Comparison of ENCODE assay signal across 8 cellular contexts in genomic region chr2:42859006-42859552, GRCh38.
DNase-seq lines count a peak whose midpoint lies in the region; ATAC-seq, FAIRE-seq and TF ChIP-seq lines count a peak whose summit lies in the region.

No MANE protein-coding gene starts in this region.

- H3K79me2 ChIP-seq in OCI-LY1 (ENCODE audit: insufficient read depth, low read length) = no peaks in the 10 kb centered on the region

- H3K4me1 ChIP-seq in OCI-LY1 (ENCODE audit: insufficient read depth, low read length, severe bottlenecking) = no peaks in the 10 kb centered on the region
- peaks cover 24 to 62% (median 31%) of the 10 kb centered on the region in 3 donors for H3K4me1 ChIP-seq in esophagus squamous epithelium
- no peaks in the 10 kb centered on the region for H3K4me1 ChIP-seq in pancreas
- peaks cover 46% of the 10 kb centered on the region for H3K4me1 ChIP-seq in vagina

- TF ChIP-seq POLR2A in esophagus squamous epithelium (IDR thresholded peaks at IDR 0.05) (no peak), vagina (IDR thresholded peaks at IDR 0.05) (no peak)

- peak; percentile 78 for FAIRE-seq in pancreas (lab: Jason Lieb, UNC)

- H2AFZ ChIP-seq in OCI-LY1 (ENCODE audit: low read length) = no peak overlapping the region

- no peaks in the 10 kb centered on the region for H4K20me1 ChIP-seq in OCI-LY1 (ENCODE audit: insufficient read depth, low read length)

- WGBS in esophagus squamous epithelium, 2 donors = 8 to 26% methylated on average over 2 of the region's 2 CpGs
- 17 to 21% methylated on average over 2 of the region's 2 CpGs for WGBS in pancreas, 2 donors

- H3K27me3 ChIP-seq in OCI-LY1 (ENCODE audit: insufficient read depth, low read length) = peaks cover 3% of the 10 kb centered on the region; the same call in 1 of the 2 replicates
- H3K27me3 ChIP-seq in esophagus squamous epithelium = no peaks in the 10 kb centered on the region
- no peaks in the 10 kb centered on the region for H3K27me3 ChIP-seq in pancreas
- no peaks in the 10 kb centered on the region for H3K27me3 ChIP-seq in vagina

- H3K9me3 ChIP-seq in OCI-LY1 (ENCODE audit: low read length) (no peaks in the 10 kb centered on the region), esophagus squamous epithelium (no peaks in the 10 kb centered on the region), pancreas (no peaks in the 10 kb centered on the region), vagina (no peaks in the 10 kb centered on the region)

- H3K4me2 ChIP-seq in OCI-LY1 (ENCODE audit: low read length) = no peak overlapping the region

- H3F3A ChIP-seq in OCI-LY1 (ENCODE audit: insufficient read depth, low read length) = no peaks in the 10 kb centered on the region

- H3K27ac ChIP-seq in OCI-LY1 (ENCODE audit: low read depth, low read length, poor library complexity, severe bottlenecking) (no peak overlapping the region), esophagus squamous epithelium (peak overlapping the region in 3 of 4 donors; percentile 30 to 90 (median 83)), pancreas (no peak overlapping the region), vagina (no peak overlapping the region)

- peak; percentile 53 for DNase-seq in COR-L47 (lab: John Stamatoyannopoulos, UW)
- peak; percentile 77 for DNase-seq in HK-2 (ENCODE audit: unreplicated experiment)
- DNase-seq in activated CD8-positive, alpha-beta memory T cell treated with anti-CD3 and anti-CD28 coated beads, Interleukin-2, amount 50 U/mL, for 1 hour (ENCODE audit: extremely low read depth) = peak; percentile 3
- DNase-seq in esophagus squamous epithelium (lab: John Stamatoyannopoulos, UW) = no peak
- DNase-seq in pancreas = peak in 5 of 6 donors; percentile 38 to 80 (median 56)
- no peak for DNase-seq in vagina (ENCODE audit: extremely low spot score in 2 of 2)

- no peak overlapping the region for H3K9ac ChIP-seq in OCI-LY1 (ENCODE audit: low read length)

- ATAC-seq in pancreas (peak; percentile 66 to 91 (median 80)), HG03457 (IDR thresholded peaks at IDR 0.05; ENCODE audit: unreplicated experiment) (no peak)

- H3K4me3 ChIP-seq in OCI-LY1 (ENCODE audit: low read depth, low read length, poor library complexity, severe bottlenecking) = no peak overlapping the region
- no peak overlapping the region for H3K4me3 ChIP-seq in esophagus squamous epithelium
- H3K4me3 ChIP-seq in pancreas = no peak overlapping the region
- no peak overlapping the region for H3K4me3 ChIP-seq in vagina

- H3K9me2 ChIP-seq in OCI-LY1 (ENCODE audit: low read depth, low read length) = no peaks in the 10 kb centered on the region

- H3K36me3 ChIP-seq in OCI-LY1 (ENCODE audit: insufficient read depth, low read length) (no peaks in the 10 kb centered on the region), esophagus squamous epithelium (no peaks in the 10 kb centered on the region), pancreas (no peaks in the 10 kb centered on the region), vagina (no peaks in the 10 kb centered on the region)

- intact Hi-C loops in esophagus squamous epithelium (cut with DNase I) (loop anchor here (5.0 kb wide), 1 partner anchor 68 kb away; no protein-coding TSS in a partner anchor), pancreas (cut with DNase I) (loop anchor here in 1 of 3 donors (10.0 kb wide), 1 partner anchor 66 kb away; no protein-coding TSS in a partner anchor), vagina (cut with DNase I) (loop anchor here (5.0 kb wide), 1 partner anchor 78 kb away; no protein-coding TSS in a partner anchor)

- TF ChIP-seq CTCF in OCI-LY1 (IDR thresholded peaks at IDR 0.05; ENCODE audit: low read length) = peak; percentile 92
- TF ChIP-seq CTCF in esophagus squamous epithelium (IDR thresholded peaks at IDR 0.05) = peak; percentile 89 to 97 (median 93)
- peak; percentile 59 to 88 (median 78) for TF ChIP-seq CTCF in pancreas (IDR thresholded peaks at IDR 0.05)
- peak; percentile 52 to 84 (median 81) for TF ChIP-seq CTCF in vagina (IDR thresholded peaks at IDR 0.05)

Comparison
In these comparisons a context has a peak if more than half of its experiments do, and no peak if none do; other contexts are left out.
1. DNase-seq: peak in COR-L47 (single experiment), HK-2 (single experiment), activated CD8-positive, alpha-beta memory T cell treated with anti-CD3 and anti-CD28 coated beads, Interleukin-2, amount 50 U/mL, for 1 hour (single experiment) and pancreas (5 of 6); none in esophagus squamous epithelium (single experiment) and vagina (0 of 2).
2. H3K27ac ChIP-seq: peak in esophagus squamous epithelium (3 of 4); none in OCI-LY1 (single experiment), pancreas (0 of 4) and vagina (single experiment).
3. Peak in every context shown above with its lines, with median percentiles within 50 percentile points of each other: CTCF ChIP-seq.